In genomic region chr1:110612060-110612745, GRCh38 we compare ENCODE assay signal across 22 cellular contexts. TPM values are rescaled to one million over a fixed set of nuclear protein-coding genes. Genes with fewer than 3 reads are reported as not detected.
DNase-seq lines count a peak whose midpoint lies in the region; ATAC-seq and TF ChIP-seq lines count a peak whose summit lies in the region.
"Had no signal": no experiment of that assay in that cellular context is flagged by ENCODE, and none has a peak within 500 bp of the region (broad histone marks: within the 10 kb centered on the region; RNA-seq: fewer than 3 reads in every experiment).

No MANE protein-coding gene starts in this region.

- H3K36me3 ChIP-seq in breast epithelium (no peaks in the 10 kb centered on the region), aorta (ENCODE audit: control insufficient read depth in 1 of 2, insufficient read depth in 2 of 2, low read length in 1 of 2) (no peaks in the 10 kb centered on the region)
- H3K36me3 ChIP-seq: SJCRH30 had no signal

- TF ChIP-seq POLR2A in breast epithelium (IDR thresholded peaks at IDR 0.05) = no peak

- H3K4me1 ChIP-seq in breast epithelium (peaks cover 0 to 3% of the 10 kb centered on the region in 2 donors), aorta (ENCODE audit: control insufficient read depth in 1 of 2, insufficient read depth in 2 of 2, low read length in 2 of 2) (no peaks in the 10 kb centered on the region)
- H3K4me1 ChIP-seq: Caco-2, SJCRH30 had no signal

- H3K27me3 ChIP-seq in breast epithelium (peaks cover 0 to 29% of the 10 kb centered on the region in 2 donors), aorta (ENCODE audit: control insufficient read depth in 1 of 2, insufficient read depth in 2 of 2, low read length in 1 of 2) (no peaks in the 10 kb centered on the region)

- H3K27ac Mint-ChIP-seq in activated T-helper 2 cell treated with anti-CD3 and anti-CD28 coated beads, Interferon-gamma antibody, Interleukin-2, Interleukin-4, amounts not matched to agents 10 μg/mL and 5 μg/mL and 100 μg/mL, durations not matched to agents 14 hours and 24 hours and 36 hours = no peak overlapping the region
- H3K27ac Mint-ChIP-seq: nephron had no signal

- peaks cover 14% of the 10 kb centered on the region for H3K4me1 Mint-ChIP-seq in activated T-helper 2 cell treated with anti-CD3 and anti-CD28 coated beads, Interferon-gamma antibody, Interleukin-2, Interleukin-4, amounts not matched to agents 10 μg/mL and 5 μg/mL and 100 μg/mL, durations not matched to agents 14 hours and 24 hours and 36 hours (ENCODE audit: low read depth)
- H3K4me1 Mint-ChIP-seq: nephron had no signal

- H3K9me3 Mint-ChIP-seq in activated T-helper 2 cell treated with anti-CD3 and anti-CD28 coated beads, Interferon-gamma antibody, Interleukin-2, Interleukin-4, amounts not matched to agents 10 μg/mL and 5 μg/mL and 100 μg/mL, durations not matched to agents 14 hours and 24 hours and 36 hours = no peaks in the 10 kb centered on the region
- H3K9me3 Mint-ChIP-seq: nephron had no signal

- WGBS in aorta, 2 donors = 75 to 80% methylated on average over 10 of the region's 10 CpGs

- ATAC-seq in HG03196 (IDR thresholded peaks at IDR 0.05; ENCODE audit: unreplicated experiment) = no peak
- ATAC-seq in aorta (ENCODE audit: low FRiP score) = no peak
- ATAC-seq: GM12878, K562 had no signal

- TF ChIP-seq CTCF in C4-2B (conservative IDR thresholded peaks at IDR 0.05) = no peak
- TF ChIP-seq CTCF in epithelial cell of esophagus (IDR thresholded peaks at IDR 0.05; ENCODE audit: insufficient read depth, low read depth, low read length, missing control alignments) = no peak
- no peak for TF ChIP-seq CTCF in breast epithelium (IDR thresholded peaks at IDR 0.05)

- peak overlapping the region; percentile 19; the same call in 1 of the 2 replicates for H3K27ac ChIP-seq in C4-2B
- no peak overlapping the region for H3K27ac ChIP-seq in breast epithelium
- no peak overlapping the region for H3K27ac ChIP-seq in aorta (ENCODE audit: low read depth in 1 of 2, low read length in 2 of 2)
- H3K27ac ChIP-seq: SJCRH30 had no signal

- no peaks in the 10 kb centered on the region for H3K36me3 Mint-ChIP-seq in activated T-helper 2 cell treated with anti-CD3 and anti-CD28 coated beads, Interferon-gamma antibody, Interleukin-2, Interleukin-4, amounts not matched to agents 10 μg/mL and 5 μg/mL and 100 μg/mL, durations not matched to agents 14 hours and 24 hours and 36 hours (ENCODE audit: low read depth)

- H3K4me3 ChIP-seq in epithelial cell of esophagus (ENCODE audit: low read length) (no peak overlapping the region), breast epithelium (no peak overlapping the region), aorta (ENCODE audit: low read length in 2 of 2) (no peak overlapping the region)
- H3K4me3 ChIP-seq: GM12878, K562, SJCRH30, smooth muscle cell had no signal

- peaks cover 29% of the 10 kb centered on the region for H3K27me3 Mint-ChIP-seq in activated T-helper 2 cell treated with anti-CD3 and anti-CD28 coated beads, Interferon-gamma antibody, Interleukin-2, Interleukin-4, amounts not matched to agents 10 μg/mL and 5 μg/mL and 100 μg/mL, durations not matched to agents 14 hours and 24 hours and 36 hours (ENCODE audit: low read depth)

- intact Hi-C loops in activated T-helper 2 cell treated with anti-CD3 and anti-CD28 coated beads, Interferon-gamma antibody, Interleukin-2, Interleukin-4, amounts not matched to agents 10 μg/mL and 5 μg/mL and 100 μg/mL, durations not matched to agents 14 hours and 24 hours and 36 hours (cut with micrococcal nuclease) = no loop called here
- intact Hi-C loops in breast epithelium (cut with DNase I; ENCODE audit: low total_unique reads) (loop anchor here (10.0 kb wide), 1 partner anchor 1773 kb away; no protein-coding TSS in a partner anchor), aorta (cut with DNase I) (no loop called here)

- no peak overlapping the region for H3K4me3 Mint-ChIP-seq in activated T-helper 2 cell treated with anti-CD3 and anti-CD28 coated beads, Interferon-gamma antibody, Interleukin-2, Interleukin-4, amounts not matched to agents 10 μg/mL and 5 μg/mL and 100 μg/mL, durations not matched to agents 14 hours and 24 hours and 36 hours (ENCODE audit: low read depth)
- H3K4me3 Mint-ChIP-seq: nephron had no signal

- DNase-seq in Daoy (ENCODE audit: low read depth) (peak; percentile 22), NCI-H510A treated with DMSO at 0.1 percent for 48 hours (lab: John Stamatoyannopoulos, UW) (peak; percentile 78), epithelial cell of esophagus (ENCODE audit: low read depth) (peak; percentile 39), breast epithelium (ENCODE audit: low spot score in 2 of 2) (no peak), aorta (no peak)
- DNase-seq in activated T-helper 2 cell treated with anti-CD3 and anti-CD28 coated beads, Interferon-gamma antibody, Interleukin-2, Interleukin-4, amounts not matched to agents 10 μg/mL and 5 μg/mL and 100 μg/mL, durations not matched to agents 14 hours and 24 hours and 36 hours (ENCODE audit: low spot score) = no peak
- DNase-seq: activated effector memory CD4-positive, alpha-beta T cell treated with anti-CD3 and anti-CD28 coated beads, Interleukin-2, amount 50 U/mL, for 16 hours; amygdala; Caco-2; GF-D8; mammary epithelial cell; MV-4-11; NCI-H446; SJCRH30; stimulated activated CD4-positive, alpha-beta T cell treated with anti-CD3 and anti-CD28 coated beads, Interleukin-4, amount 100 ng/mL, for 24 hours had no signal

- H3K9me3 ChIP-seq in breast epithelium (no peaks in the 10 kb centered on the region), aorta (ENCODE audit: control insufficient read depth, low read length) (no peaks in the 10 kb centered on the region)
- H3K9me3 ChIP-seq: Caco-2, SJCRH30 had no signal

RNA-seq across cellular contexts. Expression of gene KCNA2, which starts 6.0 kb away (rescaled TPM):
- total RNA-seq in Daoy (2014; rRNA removed; shearing (Covaris generic)) = 0.15 and 0.17 TPM in 2 replicates
- total RNA-seq in activated T-helper 2 cell treated with anti-CD3 and anti-CD28 coated beads, Interferon-gamma antibody, Interleukin-2, Interleukin-4, amounts not matched to agents 10 μg/mL and 5 μg/mL and 100 μg/mL, durations not matched to agents 14 hours and 24 hours and 36 hours = 0.16 and 0.21 TPM in 2 replicates
- 10 to 100 TPM in 1 of 3 donors, under 1 TPM in 2; 0.33 to 13.8 (median 0.59) TPM for total RNA-seq in breast epithelium
- total RNA-seq in aorta = 1 to 10 TPM; 1.0 to 1.8 TPM
- polyA plus RNA-seq in aorta = under 1 TPM; 0.13 to 0.69 TPM
- total RNA-seq: K562, pulmonary artery endothelial cell, SJCRH30 had no signal
- polyA plus RNA-seq: K562, mammary epithelial cell had no signal

Comparison
In these comparisons a context has a peak if more than half of its experiments do, and no peak if none do; other contexts are left out.
1. DNase-seq: peak in Daoy (single experiment), NCI-H510A treated with DMSO at 0.1 percent for 48 hours (single experiment) and epithelial cell of esophagus (single experiment); none in activated T-helper 2 cell treated with anti-CD3 and anti-CD28 coated beads, Interferon-gamma antibody, Interleukin-2, Interleukin-4, amounts not matched to agents 10 μg/mL and 5 μg/mL and 100 μg/mL, durations not matched to agents 14 hours and 24 hours and 36 hours (single experiment), breast epithelium (0 of 2) and aorta (0 of 2).